ENCODE assay signal across 9 cellular contexts in genomic region chr6:139533573-139534471, GRCh38.
A peak's percentile ranks its signal among the peaks of the same experiment; 100 is the strongest.
DNase-seq lines count a peak whose midpoint lies in the region; ATAC-seq and TF ChIP-seq lines count a peak whose summit lies in the region.
"Had no signal": no experiment of that assay in that cellular context is flagged by ENCODE, and none has a peak within 500 bp of the region (broad histone marks: within the 10 kb centered on the region; RNA-seq: fewer than 3 reads in every experiment).

No MANE protein-coding gene starts in this region.

- no peaks in the 10 kb centered on the region for H3K27me3 ChIP-seq in H9 (ENCODE audit: insufficient read depth, low read length)
- H3K27me3 ChIP-seq in hepatocyte, result no peaks in the 10 kb centered on the region
- H3K27me3 ChIP-seq in tibial nerve, result no peaks in the 10 kb centered on the region

- H3K23ac ChIP-seq in H9 (ENCODE audit: insufficient read length, low read depth, low read length), result no peak overlapping the region

- H3K9me3 ChIP-seq in H9 (ENCODE audit: control insufficient read depth, low read depth, low read length) (no peaks in the 10 kb centered on the region), hepatocyte (ENCODE audit: low read depth) (no peaks in the 10 kb centered on the region), tibial nerve (no peaks in the 10 kb centered on the region)

- TF ChIP-seq POLR2A in tibial nerve (IDR thresholded peaks at IDR 0.05), result no peak

- H3K4me1 Mint-ChIP-seq in H9, result peaks cover 12 to 13% of the 10 kb centered on the region in 2 experiments
- peaks cover 34% of the 10 kb centered on the region for H3K4me1 Mint-ChIP-seq in activated T-helper 17 cell treated with anti-CD3 and anti-CD28 coated beads, Interleukin-2, amount 50 U/mL, for 72 hours

- no CpG with 5 or more reads among the region's 11 CpGs for WGBS in H9 (ENCODE audit: extremely low coverage, insufficient read length, low lambda C conversion rate)
- 23% methylated on average over 11 of the region's 11 CpGs for WGBS in hepatocyte (ENCODE audit: low lambda C conversion rate, missing lambda C conversion rate)
- WGBS in tibial nerve, 2 donors, result 42 to 46% methylated on average over 11 of the region's 11 CpGs

- H3K27ac ChIP-seq in H9 (ENCODE audit: insufficient read length, low read depth, low read length) (no peak overlapping the region), hepatocyte (peak overlapping the region; percentile 77), tibial nerve (peak overlapping the region in 3 of 4 donors; percentile 70 to 81 (median 79))

- in situ Hi-C loops in ACHN (cut with HindIII; ENCODE audit: low pct_ligation_motif_present, low pct_unique_long_range_greater_than_20kb, low sequenced_read_pairs), result loop anchor here (10.0 kb wide), 1 partner anchor 159 kb away; the partner anchor contains the start of gene CITED2

- H3K4me1 ChIP-seq in H9 (ENCODE audit: insufficient read depth, low read length) (no peaks in the 10 kb centered on the region), hepatocyte (ENCODE audit: insufficient read depth) (peaks cover 47% of the 10 kb centered on the region), tibial nerve (peaks cover 0 to 35% (median 8%) of the 10 kb centered on the region in 4 donors)

- no peak overlapping the region for H3K56ac ChIP-seq in H9 (ENCODE audit: insufficient read length, low read depth, low read length)

- no peaks in the 10 kb centered on the region for H3K36me3 Mint-ChIP-seq in H9 (ENCODE audit: insufficient read depth in 1 of 3, low read depth in 3 of 3)
- no peaks in the 10 kb centered on the region for H3K36me3 Mint-ChIP-seq in activated T-helper 17 cell treated with anti-CD3 and anti-CD28 coated beads, Interleukin-2, amount 50 U/mL, for 72 hours (ENCODE audit: low read depth)
- H3K36me3 Mint-ChIP-seq: activated naive CD4-positive, alpha-beta T cell treated with anti-CD3 and anti-CD28 coated beads, Interleukin-2, amount 50 U/mL, for 24 hours had no signal

- no peaks in the 10 kb centered on the region for H3K9me2 ChIP-seq in hepatocyte (replicated peaks; ENCODE audit: insufficient read depth)

- no peak overlapping the region for H4K91ac ChIP-seq in H9 (ENCODE audit: insufficient read length, low read depth, low read length)

- no peaks in the 10 kb centered on the region for H3K79me1 ChIP-seq in H9 (ENCODE audit: insufficient read depth, low read depth, low read length, poor library complexity, severe bottlenecking)

- no peaks in the 10 kb centered on the region for H3K9me3 Mint-ChIP-seq in H9
- H3K9me3 Mint-ChIP-seq in activated T-helper 17 cell treated with anti-CD3 and anti-CD28 coated beads, Interleukin-2, amount 50 U/mL, for 72 hours, result peaks cover 6% of the 10 kb centered on the region
- H3K9me3 Mint-ChIP-seq: activated naive CD4-positive, alpha-beta T cell treated with anti-CD3 and anti-CD28 coated beads, Interleukin-2, amount 50 U/mL, for 24 hours had no signal

- TF ChIP-seq CTCF in H9 (conservative IDR thresholded peaks at IDR 0.05) (no peak), hepatocyte (IDR thresholded peaks at IDR 0.05; ENCODE audit: poor library complexity) (no peak), tibial nerve (IDR thresholded peaks at IDR 0.05) (no peak)

- no peak overlapping the region for H4K5ac ChIP-seq in H9 (ENCODE audit: insufficient read length, low read depth, low read length)

- no peak overlapping the region for H2AK5ac ChIP-seq in H9 (ENCODE audit: insufficient read length, low read length)

- no peak overlapping the region for H2BK15ac ChIP-seq in H9 (ENCODE audit: low read depth, low read length)

- H2BK12ac ChIP-seq in H9 (ENCODE audit: insufficient read length, low read depth, low read length), result no peak overlapping the region

- no peak overlapping the region for H3K4ac ChIP-seq in H9 (ENCODE audit: low read depth, low read length)

- H3K4me2 ChIP-seq in H9 (ENCODE audit: insufficient read depth, insufficient read length, low read length) (no peak overlapping the region), hepatocyte (peak overlapping the region; percentile 61)

- no peak overlapping the region for H2BK20ac ChIP-seq in H9 (ENCODE audit: low read depth, low read length, poor library complexity, severe bottlenecking)

- peak; percentile 35 for ATAC-seq in activated T-helper 17 cell treated with anti-CD3 and anti-CD28 coated beads, Interleukin-2, amount 50 U/mL, for 72 hours (replicated peaks)
- ATAC-seq in GM21717 (IDR thresholded peaks at IDR 0.05; ENCODE audit: unreplicated experiment), result no peak

- H3K36me3 ChIP-seq in hepatocyte (replicated peaks; ENCODE audit: insufficient read depth, low read depth) (no peaks in the 10 kb centered on the region), tibial nerve (no peaks in the 10 kb centered on the region)

- H3T11ph ChIP-seq in H9 (ENCODE audit: low read length), result no peak overlapping the region

- peak; percentile 46 to 91 for TF ChIP-seq EP300 in tibial nerve (IDR thresholded peaks at IDR 0.05)

- no peak overlapping the region for H2BK5ac ChIP-seq in H9 (ENCODE audit: insufficient read length, low read length)

- no peak overlapping the region for H3K18ac ChIP-seq in H9 (ENCODE audit: insufficient read length, low read depth, low read length)

- H3K27me3 Mint-ChIP-seq in H9 (ENCODE audit: low read depth), result no peaks in the 10 kb centered on the region
- H3K27me3 Mint-ChIP-seq in activated T-helper 17 cell treated with anti-CD3 and anti-CD28 coated beads, Interleukin-2, amount 50 U/mL, for 72 hours, result no peaks in the 10 kb centered on the region
- H3K27me3 Mint-ChIP-seq: activated naive CD4-positive, alpha-beta T cell treated with anti-CD3 and anti-CD28 coated beads, Interleukin-2, amount 50 U/mL, for 24 hours had no signal

- peak; percentile 72 for DNase-seq in ACHN
- no peak for DNase-seq in H9
- DNase-seq in hepatocyte (ENCODE audit: low spot score), result peak; percentile 50
- DNase-seq in tibial nerve (ENCODE audit: low spot score in 2 of 2), result peak in 1 of 2 donors; percentile 27
- no peak for DNase-seq in stimulated activated CD8-positive, alpha-beta memory T cell treated with anti-CD3 and anti-CD28 coated beads, Interleukin-4, amount 100 ng/mL, for 48 hours
- no peak for DNase-seq in NCI-H1694 (lab: John Stamatoyannopoulos, UW)

- H3K4me3 ChIP-seq in hepatocyte, result no peak overlapping the region
- H3K4me3 ChIP-seq in tibial nerve, result peak overlapping the region in 1 of 4 donors; percentile 2

- H3K27ac Mint-ChIP-seq in H9, result 0 out of 7 replicates have a peak overlapping the region, but pooled peaks of 1 of the 3 experiments have one; percentile 0
- H3K27ac Mint-ChIP-seq in activated T-helper 17 cell treated with anti-CD3 and anti-CD28 coated beads, Interleukin-2, amount 50 U/mL, for 72 hours, result peak overlapping the region; percentile 83
- H3K27ac Mint-ChIP-seq: activated naive CD4-positive, alpha-beta T cell treated with anti-CD3 and anti-CD28 coated beads, Interleukin-2, amount 50 U/mL, for 24 hours had no signal

- H3K4me3 Mint-ChIP-seq in H9, result no peak overlapping the region
- peak overlapping the region; percentile 76 for H3K4me3 Mint-ChIP-seq in activated T-helper 17 cell treated with anti-CD3 and anti-CD28 coated beads, Interleukin-2, amount 50 U/mL, for 72 hours
- H3K4me3 Mint-ChIP-seq: activated naive CD4-positive, alpha-beta T cell treated with anti-CD3 and anti-CD28 coated beads, Interleukin-2, amount 50 U/mL, for 24 hours had no signal

- H2AFZ ChIP-seq in H9 (ENCODE audit: low read length) (peak overlapping the region; percentile 65), hepatocyte (peak overlapping the region; percentile 53)

- no peaks in the 10 kb centered on the region for H4K20me1 ChIP-seq in H9 (ENCODE audit: control insufficient read depth, insufficient read depth, insufficient read length)
- H4K20me1 ChIP-seq in hepatocyte (ENCODE audit: insufficient read depth, poor library complexity, severe bottlenecking), result no peaks in the 10 kb centered on the region

- no peak overlapping the region for H3K9ac ChIP-seq in H9 (ENCODE audit: extremely low read depth, insufficient read length, low read length)

- H3K79me2 ChIP-seq in H9 (ENCODE audit: insufficient read depth, low read length), result no peaks in the 10 kb centered on the region
- H3K79me2 ChIP-seq in hepatocyte, result no peaks in the 10 kb centered on the region

- no peak overlapping the region for H2BK120ac ChIP-seq in H9 (ENCODE audit: low read depth, low read length, poor library complexity, severe bottlenecking)

- H3K14ac ChIP-seq in H9 (ENCODE audit: insufficient read depth, low read length), result peak overlapping the region; percentile 63; the same call in 1 of the 2 replicates

- H4K8ac ChIP-seq in H9 (replicated peaks; ENCODE audit: insufficient read length, low read depth, low read length), result no peak overlapping the region

- H3K23me2 ChIP-seq in H9 (ENCODE audit: insufficient read length, low read depth, low read length, poor library complexity, severe bottlenecking), result no peaks in the 10 kb centered on the region

Comparison
In these comparisons a context has a peak if more than half of its experiments do, and no peak if none do; other contexts are left out.
1. DNase-seq: peak in ACHN (single experiment) and hepatocyte (single experiment); none in H9 (single experiment), stimulated activated CD8-positive, alpha-beta memory T cell treated with anti-CD3 and anti-CD28 coated beads, Interleukin-4, amount 100 ng/mL, for 48 hours (single experiment) and NCI-H1694 (single experiment).